Comparison of ENCODE assay signal across 21 cellular contexts in the genomic region with DNA sequence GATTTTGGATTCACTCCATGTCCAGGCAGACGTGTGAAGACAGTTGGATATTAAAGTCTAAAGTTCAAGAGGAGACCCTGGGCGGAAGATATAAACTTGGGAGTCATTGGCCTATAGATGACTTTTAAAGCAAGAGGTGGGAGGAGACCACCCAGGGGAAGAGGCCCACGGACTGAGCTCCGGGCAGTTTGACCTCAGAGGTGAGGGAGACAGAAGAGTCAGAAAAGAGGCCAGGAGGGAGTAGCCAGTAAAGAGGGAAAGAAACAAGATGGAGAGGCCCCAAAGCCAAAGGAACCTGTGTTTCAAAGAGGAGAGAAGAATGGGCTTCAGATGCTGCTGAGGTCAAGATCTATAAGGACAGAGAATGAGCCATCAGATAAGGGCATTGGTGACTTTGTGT. TPM values are rescaled to one million over a fixed set of nuclear protein-coding genes. Genes with fewer than 3 reads are reported as not detected.
DNase-seq lines count a peak whose midpoint lies in the region; ATAC-seq lines count a peak whose summit lies in the region.
"Had no signal": no experiment of that assay in that cellular context is flagged by ENCODE, and none has a peak within 500 bp of the region (broad histone marks: within the 10 kb centered on the region; RNA-seq: fewer than 3 reads in every experiment).

No MANE protein-coding gene starts in this region.

- ATAC-seq in central memory CD8-positive, alpha-beta T cell (replicated peaks; ENCODE audit: extremely low read depth, poor library complexity, severe bottlenecking), result no peak
- no peak for ATAC-seq in stimulated activated effector memory CD8-positive, alpha-beta T cell treated with anti-CD3 and anti-CD28 coated beads, Interleukin-12 subunit alpha, Interleukin-12 subunit beta, amount 100 ng/mL, for 72 hours
- no peak for ATAC-seq in GM21528 (IDR thresholded peaks at IDR 0.05; ENCODE audit: low FRiP score, unreplicated experiment)
- ATAC-seq: gastrocnemius medialis had no signal

- H3K9me3 Mint-ChIP-seq in activated T-cell treated with anti-CD3 and anti-CD28 coated beads, Interleukin-2, amount 50 U/mL, for 24 hours, result no peaks in the 10 kb centered on the region
- H3K9me3 Mint-ChIP-seq in IgD-negative memory B cell, result peaks cover 0 to 2% (median under 1%) of the 10 kb centered on the region in 3 donors
- H3K9me3 Mint-ChIP-seq in central memory CD8-positive, alpha-beta T cell, result no peaks in the 10 kb centered on the region
- no peaks in the 10 kb centered on the region for H3K9me3 Mint-ChIP-seq in stimulated activated effector memory CD8-positive, alpha-beta T cell treated with anti-CD3 and anti-CD28 coated beads, Interleukin-12 subunit alpha, Interleukin-12 subunit beta, amount 100 ng/mL, for 72 hours
- H3K9me3 Mint-ChIP-seq: endodermal cell had no signal

- no peaks in the 10 kb centered on the region for H3K27me3 Mint-ChIP-seq in activated T-cell treated with anti-CD3 and anti-CD28 coated beads, Interleukin-2, amount 50 U/mL, for 24 hours
- no peaks in the 10 kb centered on the region for H3K27me3 Mint-ChIP-seq in IgD-negative memory B cell
- no peaks in the 10 kb centered on the region for H3K27me3 Mint-ChIP-seq in central memory CD8-positive, alpha-beta T cell

- H3K4me3 Mint-ChIP-seq in activated T-cell treated with anti-CD3 and anti-CD28 coated beads, Interleukin-2, amount 50 U/mL, for 24 hours, result no peak overlapping the region
- no peak overlapping the region for H3K4me3 Mint-ChIP-seq in IgD-negative memory B cell
- H3K4me3 Mint-ChIP-seq in central memory CD8-positive, alpha-beta T cell, result no peak overlapping the region
- no peak overlapping the region for H3K4me3 Mint-ChIP-seq in stimulated activated effector memory CD8-positive, alpha-beta T cell treated with anti-CD3 and anti-CD28 coated beads, Interleukin-12 subunit alpha, Interleukin-12 subunit beta, amount 100 ng/mL, for 72 hours
- H3K4me3 Mint-ChIP-seq: brain, endodermal cell had no signal

- peaks cover 79% of the 10 kb centered on the region for H3K36me3 Mint-ChIP-seq in activated T-cell treated with anti-CD3 and anti-CD28 coated beads, Interleukin-2, amount 50 U/mL, for 24 hours (ENCODE audit: low read depth)
- peaks cover 9% of the 10 kb centered on the region for H3K36me3 Mint-ChIP-seq in IgD-negative memory B cell
- peaks cover 48% of the 10 kb centered on the region for H3K36me3 Mint-ChIP-seq in central memory CD8-positive, alpha-beta T cell (ENCODE audit: insufficient read depth)
- peaks cover 92% of the 10 kb centered on the region for H3K36me3 Mint-ChIP-seq in stimulated activated effector memory CD8-positive, alpha-beta T cell treated with anti-CD3 and anti-CD28 coated beads, Interleukin-12 subunit alpha, Interleukin-12 subunit beta, amount 100 ng/mL, for 72 hours
- H3K36me3 Mint-ChIP-seq: brain had no signal

- H3K27ac Mint-ChIP-seq in activated T-cell treated with anti-CD3 and anti-CD28 coated beads, Interleukin-2, amount 50 U/mL, for 24 hours, result peak overlapping the region; percentile 73
- peak overlapping the region in 2 of 3 donors; percentile 17 to 47 for H3K27ac Mint-ChIP-seq in IgD-negative memory B cell
- peak overlapping the region; percentile 71 for H3K27ac Mint-ChIP-seq in central memory CD8-positive, alpha-beta T cell (ENCODE audit: low read depth)
- H3K27ac Mint-ChIP-seq in stimulated activated effector memory CD8-positive, alpha-beta T cell treated with anti-CD3 and anti-CD28 coated beads, Interleukin-12 subunit alpha, Interleukin-12 subunit beta, amount 100 ng/mL, for 72 hours, result peak overlapping the region; percentile 46
- H3K27ac Mint-ChIP-seq: endodermal cell had no signal

- H3K4me1 Mint-ChIP-seq in activated T-cell treated with anti-CD3 and anti-CD28 coated beads, Interleukin-2, amount 50 U/mL, for 24 hours (ENCODE audit: low read depth), result peaks cover 67% of the 10 kb centered on the region
- peaks cover 23 to 38% (median 28%) of the 10 kb centered on the region in 3 donors for H3K4me1 Mint-ChIP-seq in IgD-negative memory B cell
- peaks cover 70% of the 10 kb centered on the region for H3K4me1 Mint-ChIP-seq in central memory CD8-positive, alpha-beta T cell
- H3K4me1 Mint-ChIP-seq in stimulated activated effector memory CD8-positive, alpha-beta T cell treated with anti-CD3 and anti-CD28 coated beads, Interleukin-12 subunit alpha, Interleukin-12 subunit beta, amount 100 ng/mL, for 72 hours, result peaks cover 72% of the 10 kb centered on the region

- peak; percentile 18 for DNase-seq in activated T-cell treated with anti-CD3 and anti-CD28 coated beads, Interleukin-2, amount 50 U/mL, for 24 hours
- DNase-seq in activated T-cell treated with anti-CD3 and anti-CD28 coated beads, Interleukin-2, amount 50 U/mL, for 48 hours, result no peak
- no peak for DNase-seq in central memory CD8-positive, alpha-beta T cell (ENCODE audit: low spot score in 2 of 2)
- no peak for DNase-seq in stimulated activated effector memory CD8-positive, alpha-beta T cell treated with anti-CD3 and anti-CD28 coated beads, Interleukin-12 subunit alpha, Interleukin-12 subunit beta, amount 100 ng/mL, for 72 hours (ENCODE audit: low spot score in 2 of 2)
- DNase-seq in NCI-H345 (lab: John Stamatoyannopoulos, UW) (no peak), MV-4-11 (lab: John Stamatoyannopoulos, UW) (no peak)
- DNase-seq: ACHN; C1 segment of cervical spinal cord; DMS 273 treated with DMSO at 0.1 percent for 48 hours; endodermal cell; esophagus squamous epithelium; gastrocnemius medialis; GOT3; Karpas-422; NCI-H187; NCI-H748 treated with DMSO at 0.1 percent for 48 hours; spleen; stimulated activated CD4-positive, alpha-beta T cell treated with anti-CD3 and anti-CD28 coated beads, Interleukin-4, amount 100 ng/mL, for 24 hours had no signal

RNA-seq across cellular contexts. Expression of gene CARD11, which starts 11.4 kb away (rescaled TPM):
- polyA plus RNA-seq in IgD-negative memory B cell, result 52.4 TPM
